In the genomic region with DNA sequence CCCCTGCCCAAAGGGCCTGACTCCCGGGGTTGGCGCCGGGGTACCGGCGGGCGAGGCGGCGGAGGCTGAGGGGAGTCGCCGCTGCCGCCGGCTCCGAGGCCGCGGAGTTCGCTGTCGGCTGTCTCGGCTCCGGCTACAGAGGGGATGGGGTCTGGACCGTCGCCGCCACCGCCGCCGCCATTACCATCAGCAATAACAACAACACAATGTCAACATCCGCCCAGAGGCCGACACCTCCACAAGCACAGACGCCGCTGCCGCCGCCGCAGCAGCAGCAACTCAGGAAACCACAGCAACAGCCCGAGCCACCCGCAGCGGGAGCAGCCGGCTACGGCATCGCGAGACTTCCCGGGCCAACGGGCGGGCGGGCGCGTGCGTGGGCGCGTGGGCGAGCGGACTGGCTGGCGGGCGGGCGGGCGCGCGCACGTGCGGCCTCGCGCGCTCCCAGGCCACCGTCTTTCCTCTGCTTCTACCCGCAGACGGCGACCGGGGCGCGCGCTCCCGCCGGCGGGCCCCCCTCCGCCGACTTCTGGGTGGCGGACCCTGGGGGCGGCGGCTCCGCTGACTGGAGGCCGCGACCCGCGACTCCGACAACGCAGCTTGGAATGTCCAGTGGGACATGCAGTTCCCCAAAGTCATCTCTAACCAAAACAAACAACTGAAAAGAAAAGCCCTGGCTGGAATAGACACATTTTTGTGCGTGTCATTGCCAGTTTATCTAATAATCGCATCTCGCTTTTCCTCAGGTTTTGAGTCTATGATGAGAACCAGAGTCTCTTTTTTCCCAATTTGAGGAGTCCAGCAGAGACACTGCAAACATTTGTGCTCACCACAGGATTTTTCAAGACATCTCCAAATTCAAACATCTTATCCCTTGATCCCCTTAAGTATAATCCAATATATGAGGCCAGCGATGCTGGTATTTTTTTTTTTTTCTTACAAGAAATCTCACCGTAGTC, we compare ENCODE assay signal across 1 cellular context.
TF ChIP-seq lines count a peak whose summit lies in the region.

A gene (minus strand): TSS at position 289 of the 959 bp plus-strand sequence. CDS start 305 bp downstream, outside the sequence.

TF ChIP-seq in K562, 482 proteins besides CTCF, POLR2A, EP300 and RAD21 (continued from another document and continues in another):
- TF ChIP-seq RCOR1 (IDR thresholded peaks at IDR 0.05; ENCODE audit: borderline replicate concordance in 1 of 2, low read depth in 2 of 2, low read length in 2 of 2) (peak in 1 of 2 experiments; percentile 28; a peak in 1 of 4 replicates), JUND (IDR thresholded peaks at IDR 0.05; ENCODE audit: borderline replicate concordance, low read depth, low read length) (peak; percentile 16; the same call in 1 of the 2 replicates), JUND (tag; IDR thresholded peaks at IDR 0.05; ENCODE audit: borderline replicate concordance, low read depth, low read length) (no peak), POU5F1 (IDR thresholded peaks at IDR 0.05; ENCODE audit: borderline replicate concordance, low read depth, low read length, partially characterized antibody) (no peak), RNF2 (IDR thresholded peaks at IDR 0.05) (no peak), KDM1A (IDR thresholded peaks at IDR 0.05) (no peak), HNRNPL (IDR thresholded peaks at IDR 0.05; ENCODE audit: low read depth, low read length) (no peak), EHMT2 (IDR thresholded peaks at IDR 0.05) (no peak), ATF7 (IDR thresholded peaks at IDR 0.05) (peak; percentile 43; the same call in 1 of the 2 replicates), ZNF174 (CRISPR knock-in tag; IDR thresholded peaks at IDR 0.05) (no peak), ZNF583 (CRISPR knock-in tag; IDR thresholded peaks at IDR 0.05) (peak; percentile 77; the same call in 1 of the 2 replicates), DDX20 (tag; IDR thresholded peaks at IDR 0.05; ENCODE audit: low read depth) (no peak), HDAC1 (IDR thresholded peaks at IDR 0.05) (peak in 1 of 2 experiments; percentile 84; a peak in 2 of 4 replicates), CEBPB (tag; IDR thresholded peaks at IDR 0.05) (no peak), ZKSCAN8 (CRISPR knock-in tag; IDR thresholded peaks at IDR 0.05) (peak; percentile 56; the same call in 1 of the 2 replicates), HNRNPLL (IDR thresholded peaks at IDR 0.05; ENCODE audit: low read depth, low read length, poor library complexity, severe bottlenecking) (peak; percentile 95), RBM22 (IDR thresholded peaks at IDR 0.05; ENCODE audit: low read depth, low read length, poor library complexity, severe bottlenecking) (peak; percentile 49), TAF7 (tag; IDR thresholded peaks at IDR 0.05) (peak; percentile 16; the same call in 1 of the 2 replicates), HDAC8 (tag; IDR thresholded peaks at IDR 0.05) (peak; percentile 50; the same call in 1 of the 2 replicates), FOXP1 (CRISPR knock-in tag; IDR thresholded peaks at IDR 0.05) (peak; percentile 73; the same call in 1 of the 2 replicates), TCF7L2 (IDR thresholded peaks at IDR 0.05; ENCODE audit: low read depth, low read length) (no peak), GATAD2B (IDR thresholded peaks at IDR 0.05; ENCODE audit: borderline replicate concordance) (peak; percentile 82; the same call in 1 of the 2 replicates), FOXJ2 (tag; IDR thresholded peaks at IDR 0.05) (peak; percentile 87), KDM5B (IDR thresholded peaks at IDR 0.05; ENCODE audit: insufficient replicate concordance, low read depth, low read length) (peak; percentile 93), SRSF1 (IDR thresholded peaks at IDR 0.05; ENCODE audit: low read depth, low read length) (no peak), RBM25 (IDR thresholded peaks at IDR 0.05; ENCODE audit: low read depth, low read length, severe bottlenecking) (peak; percentile 89), MED1 (CRISPR knock-in tag; IDR thresholded peaks at IDR 0.05; ENCODE audit: borderline replicate concordance) (no peak), HEY1 (CRISPR knock-in tag; IDR thresholded peaks at IDR 0.05; ENCODE audit: borderline replicate concordance) (no peak), SP1 (CRISPR knock-in tag; IDR thresholded peaks at IDR 0.05) (no peak), HLTF (IDR thresholded peaks at IDR 0.05) (no peak), PHF8 (IDR thresholded peaks at IDR 0.05; ENCODE audit: borderline replicate concordance, low read length) (peak; percentile 87; the same call in 1 of the 2 replicates), CHCHD3 (CRISPR knock-in tag; IDR thresholded peaks at IDR 0.05) (no peak), HMG20A (CRISPR knock-in tag; conservative IDR thresholded peaks at IDR 0.05) (no peak), EGR1 (conservative IDR thresholded peaks at IDR 0.05) (peak; percentile 75)
- TF ChIP-seq, protein P1, sequence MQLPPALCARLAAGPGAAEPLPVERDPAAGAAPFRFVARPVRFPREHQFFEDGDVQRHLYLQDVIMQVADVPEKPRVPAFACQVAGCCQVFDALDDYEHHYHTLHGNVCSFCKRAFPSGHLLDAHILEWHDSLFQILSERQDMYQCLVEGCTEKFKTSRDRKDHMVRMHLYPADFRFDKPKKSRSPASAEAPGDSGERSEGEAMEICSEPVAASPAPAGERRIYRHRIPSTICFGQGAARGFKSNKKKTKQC (CRISPR knock-in tag; IDR thresholded peaks at IDR 0.05): peak; percentile 57; the same call in 1 of the 2 replicates
- TF ChIP-seq, protein P2, sequence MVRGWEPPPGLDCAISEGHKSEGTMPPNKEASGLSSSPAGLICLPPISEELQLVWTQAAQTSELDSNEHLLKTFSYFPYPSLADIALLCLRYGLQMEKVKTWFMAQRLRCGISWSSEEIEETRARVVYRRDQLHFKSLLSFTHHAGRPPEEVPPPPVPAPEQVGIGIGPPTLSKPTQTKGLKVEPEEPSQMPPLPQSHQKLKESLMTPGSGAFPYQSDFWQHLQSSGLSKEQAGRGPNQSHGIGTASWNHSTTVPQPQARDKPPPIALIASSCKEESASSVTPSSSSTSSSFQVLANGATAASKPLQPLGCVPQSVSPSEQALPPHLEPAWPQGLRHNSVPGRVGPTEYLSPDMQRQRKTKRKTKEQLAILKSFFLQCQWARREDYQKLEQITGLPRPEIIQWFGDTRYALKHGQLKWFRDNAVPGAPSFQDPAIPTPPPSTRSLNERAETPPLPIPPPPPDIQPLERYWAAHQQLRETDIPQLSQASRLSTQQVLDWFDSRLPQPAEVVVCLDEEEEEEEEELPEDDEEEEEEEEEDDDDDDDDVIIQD (CRISPR knock-in tag; IDR thresholded peaks at IDR 0.05): 0 out of 2 replicates have a peak, but pooled peaks have one; percentile 23
- TF ChIP-seq, protein P3, sequence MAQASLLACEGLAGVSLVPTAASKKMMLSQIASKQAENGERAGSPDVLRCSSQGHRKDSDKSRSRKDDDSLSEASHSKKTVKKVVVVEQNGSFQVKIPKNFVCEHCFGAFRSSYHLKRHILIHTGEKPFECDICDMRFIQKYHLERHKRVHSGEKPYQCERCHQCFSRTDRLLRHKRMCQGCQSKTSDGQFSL (CRISPR knock-in tag; IDR thresholded peaks at IDR 0.05): no peak
- TF ChIP-seq, protein P3 (tag; IDR thresholded peaks at IDR 0.05): no peak
- TF ChIP-seq, protein P4, sequence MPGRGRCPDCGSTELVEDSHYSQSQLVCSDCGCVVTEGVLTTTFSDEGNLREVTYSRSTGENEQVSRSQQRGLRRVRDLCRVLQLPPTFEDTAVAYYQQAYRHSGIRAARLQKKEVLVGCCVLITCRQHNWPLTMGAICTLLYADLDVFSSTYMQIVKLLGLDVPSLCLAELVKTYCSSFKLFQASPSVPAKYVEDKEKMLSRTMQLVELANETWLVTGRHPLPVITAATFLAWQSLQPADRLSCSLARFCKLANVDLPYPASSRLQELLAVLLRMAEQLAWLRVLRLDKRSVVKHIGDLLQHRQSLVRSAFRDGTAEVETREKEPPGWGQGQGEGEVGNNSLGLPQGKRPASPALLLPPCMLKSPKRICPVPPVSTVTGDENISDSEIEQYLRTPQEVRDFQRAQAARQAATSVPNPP (IDR thresholded peaks at IDR 0.05; ENCODE audit: borderline replicate concordance, insufficient read depth, insufficient read length): no peak
- TF ChIP-seq, protein P5, sequence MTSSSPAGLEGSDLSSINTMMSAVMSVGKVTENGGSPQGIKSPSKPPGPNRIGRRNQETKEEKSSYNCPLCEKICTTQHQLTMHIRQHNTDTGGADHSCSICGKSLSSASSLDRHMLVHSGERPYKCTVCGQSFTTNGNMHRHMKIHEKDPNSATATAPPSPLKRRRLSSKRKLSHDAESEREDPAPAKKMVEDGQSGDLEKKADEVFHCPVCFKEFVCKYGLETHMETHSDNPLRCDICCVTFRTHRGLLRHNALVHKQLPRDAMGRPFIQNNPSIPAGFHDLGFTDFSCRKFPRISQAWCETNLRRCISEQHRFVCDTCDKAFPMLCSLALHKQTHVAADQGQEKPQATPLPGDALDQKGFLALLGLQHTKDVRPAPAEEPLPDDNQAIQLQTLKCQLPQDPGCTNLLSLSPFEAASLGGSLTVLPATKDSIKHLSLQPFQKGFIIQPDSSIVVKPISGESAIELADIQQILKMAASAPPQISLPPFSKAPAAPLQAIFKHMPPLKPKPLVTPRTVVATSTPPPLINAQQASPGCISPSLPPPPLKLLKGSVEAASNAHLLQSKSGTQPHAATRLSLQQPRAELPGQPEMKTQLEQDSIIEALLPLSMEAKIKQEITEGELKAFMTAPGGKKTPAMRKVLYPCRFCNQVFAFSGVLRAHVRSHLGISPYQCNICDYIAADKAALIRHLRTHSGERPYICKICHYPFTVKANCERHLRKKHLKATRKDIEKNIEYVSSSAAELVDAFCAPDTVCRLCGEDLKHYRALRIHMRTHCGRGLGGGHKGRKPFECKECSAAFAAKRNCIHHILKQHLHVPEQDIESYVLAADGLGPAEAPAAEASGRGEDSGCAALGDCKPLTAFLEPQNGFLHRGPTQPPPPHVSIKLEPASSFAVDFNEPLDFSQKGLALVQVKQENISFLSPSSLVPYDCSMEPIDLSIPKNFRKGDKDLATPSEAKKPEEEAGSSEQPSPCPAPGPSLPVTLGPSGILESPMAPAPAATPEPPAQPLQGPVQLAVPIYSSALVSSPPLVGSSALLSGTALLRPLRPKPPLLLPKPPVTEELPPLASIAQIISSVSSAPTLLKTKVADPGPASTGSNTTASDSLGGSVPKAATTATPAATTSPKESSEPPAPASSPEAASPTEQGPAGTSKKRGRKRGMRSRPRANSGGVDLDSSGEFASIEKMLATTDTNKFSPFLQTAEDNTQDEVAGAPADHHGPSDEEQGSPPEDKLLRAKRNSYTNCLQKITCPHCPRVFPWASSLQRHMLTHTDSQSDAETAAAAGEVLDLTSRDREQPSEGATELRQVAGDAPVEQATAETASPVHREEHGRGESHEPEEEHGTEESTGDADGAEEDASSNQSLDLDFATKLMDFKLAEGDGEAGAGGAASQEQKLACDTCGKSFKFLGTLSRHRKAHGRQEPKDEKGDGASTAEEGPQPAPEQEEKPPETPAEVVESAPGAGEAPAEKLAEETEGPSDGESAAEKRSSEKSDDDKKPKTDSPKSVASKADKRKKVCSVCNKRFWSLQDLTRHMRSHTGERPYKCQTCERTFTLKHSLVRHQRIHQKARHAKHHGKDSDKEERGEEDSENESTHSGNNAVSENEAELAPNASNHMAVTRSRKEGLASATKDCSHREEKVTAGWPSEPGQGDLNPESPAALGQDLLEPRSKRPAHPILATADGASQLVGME (CRISPR knock-in tag; IDR thresholded peaks at IDR 0.05): no peak
- TF ChIP-seq, protein P6, sequence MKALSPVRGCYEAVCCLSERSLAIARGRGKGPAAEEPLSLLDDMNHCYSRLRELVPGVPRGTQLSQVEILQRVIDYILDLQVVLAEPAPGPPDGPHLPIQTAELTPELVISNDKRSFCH (CRISPR knock-in tag; IDR thresholded peaks at IDR 0.05): no peak
- TF ChIP-seq, protein P6 (tag; IDR thresholded peaks at IDR 0.05): no peak
- TF ChIP-seq, protein P7, sequence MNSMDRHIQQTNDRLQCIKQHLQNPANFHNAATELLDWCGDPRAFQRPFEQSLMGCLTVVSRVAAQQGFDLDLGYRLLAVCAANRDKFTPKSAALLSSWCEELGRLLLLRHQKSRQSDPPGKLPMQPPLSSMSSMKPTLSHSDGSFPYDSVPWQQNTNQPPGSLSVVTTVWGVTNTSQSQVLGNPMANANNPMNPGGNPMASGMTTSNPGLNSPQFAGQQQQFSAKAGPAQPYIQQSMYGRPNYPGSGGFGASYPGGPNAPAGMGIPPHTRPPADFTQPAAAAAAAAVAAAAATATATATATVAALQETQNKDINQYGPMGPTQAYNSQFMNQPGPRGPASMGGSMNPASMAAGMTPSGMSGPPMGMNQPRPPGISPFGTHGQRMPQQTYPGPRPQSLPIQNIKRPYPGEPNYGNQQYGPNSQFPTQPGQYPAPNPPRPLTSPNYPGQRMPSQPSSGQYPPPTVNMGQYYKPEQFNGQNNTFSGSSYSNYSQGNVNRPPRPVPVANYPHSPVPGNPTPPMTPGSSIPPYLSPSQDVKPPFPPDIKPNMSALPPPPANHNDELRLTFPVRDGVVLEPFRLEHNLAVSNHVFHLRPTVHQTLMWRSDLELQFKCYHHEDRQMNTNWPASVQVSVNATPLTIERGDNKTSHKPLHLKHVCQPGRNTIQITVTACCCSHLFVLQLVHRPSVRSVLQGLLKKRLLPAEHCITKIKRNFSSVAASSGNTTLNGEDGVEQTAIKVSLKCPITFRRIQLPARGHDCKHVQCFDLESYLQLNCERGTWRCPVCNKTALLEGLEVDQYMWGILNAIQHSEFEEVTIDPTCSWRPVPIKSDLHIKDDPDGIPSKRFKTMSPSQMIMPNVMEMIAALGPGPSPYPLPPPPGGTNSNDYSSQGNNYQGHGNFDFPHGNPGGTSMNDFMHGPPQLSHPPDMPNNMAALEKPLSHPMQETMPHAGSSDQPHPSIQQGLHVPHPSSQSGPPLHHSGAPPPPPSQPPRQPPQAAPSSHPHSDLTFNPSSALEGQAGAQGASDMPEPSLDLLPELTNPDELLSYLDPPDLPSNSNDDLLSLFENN (IDR thresholded peaks at IDR 0.05; ENCODE audit: low read depth in 2 of 2, low read length in 2 of 2): no peak
